ENCODE assay signal across 8 cellular contexts in the genomic region with DNA sequence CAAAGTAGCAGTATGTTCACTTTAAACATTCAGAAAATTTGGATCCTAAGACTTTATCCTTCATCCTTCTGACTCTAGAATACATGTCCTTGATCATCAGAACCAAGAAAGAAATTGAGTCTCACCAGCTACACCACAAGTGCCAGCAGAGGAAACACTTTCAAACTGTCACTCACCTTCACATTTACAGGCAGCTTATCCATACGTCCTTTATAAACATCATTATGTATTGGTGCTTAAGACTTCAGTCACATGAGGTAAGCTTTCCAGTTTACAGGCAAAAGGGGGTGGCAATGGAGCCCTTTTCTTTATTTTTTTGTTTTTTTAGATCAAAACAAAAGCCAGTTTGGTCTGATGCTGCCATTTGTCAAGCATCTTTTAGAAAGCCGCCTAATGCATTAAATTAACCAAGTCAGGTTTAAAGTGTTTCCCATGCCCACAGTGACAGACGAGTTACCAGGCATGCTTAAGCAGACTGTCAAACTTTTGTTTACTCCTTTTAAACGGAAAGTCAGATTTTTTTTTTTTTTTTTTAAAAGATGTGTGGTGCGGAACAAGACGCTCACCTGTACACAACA. TPM values are rescaled to one million over a fixed set of nuclear protein-coding genes. Genes with fewer than 3 reads are reported as not detected.
DNase-seq lines count a peak whose midpoint lies in the region; ATAC-seq, FAIRE-seq and TF ChIP-seq lines count a peak whose summit lies in the region.

No MANE protein-coding gene starts in this region.

- H3K4me2 ChIP-seq in HCT116 (ENCODE audit: low read length) (peak overlapping the region; percentile 91), fibroblast of lung (ENCODE audit: extremely low read depth, insufficient read depth, low read length) (peak overlapping the region; percentile 98)

- 6 to 19% methylated on average over 6 of the region's 6 CpGs for WGBS in sigmoid colon, 2 donors

- H4K20me1 ChIP-seq in HCT116 (ENCODE audit: insufficient read depth): no peaks in the 10 kb centered on the region
- H4K20me1 ChIP-seq in fibroblast of lung (ENCODE audit: control insufficient read depth, extremely low read depth, insufficient read depth, low read length): no peaks in the 10 kb centered on the region

- H3K9me3 ChIP-seq in HCT116 (ENCODE audit: control insufficient read depth in 1 of 2, insufficient read depth in 1 of 2, low read depth in 1 of 2, low read length in 2 of 2) (no peaks in the 10 kb centered on the region), RWPE2 (ENCODE audit: severe bottlenecking) (no peaks in the 10 kb centered on the region), fibroblast of lung (ENCODE audit: control insufficient read depth, insufficient read depth, low read depth, low read length) (no peaks in the 10 kb centered on the region), sigmoid colon (no peaks in the 10 kb centered on the region)

- peak overlapping the region; percentile 70 for H3K9ac ChIP-seq in HCT116 (ENCODE audit: low read length)
- H3K9ac ChIP-seq in fibroblast of lung (ENCODE audit: insufficient read depth, low read length): no peak overlapping the region

- H3K27me3 ChIP-seq in HCT116 (ENCODE audit: insufficient read depth, low read length) (no peaks in the 10 kb centered on the region), RWPE2 (ENCODE audit: insufficient read depth, poor library complexity, severe bottlenecking) (no peaks in the 10 kb centered on the region), fibroblast of lung (ENCODE audit: control insufficient read depth, insufficient read depth, low read length) (no peaks in the 10 kb centered on the region), sigmoid colon (no peaks in the 10 kb centered on the region)

- FAIRE-seq in RCC 7860 (lab: Jason Lieb, UNC): no peak

- TF ChIP-seq CTCF in HCT116 (IDR thresholded peaks at IDR 0.05 in 2 of 3, conservative IDR thresholded peaks at IDR 0.05 in 1 of 3; ENCODE audit: borderline replicate concordance in 1 of 3, insufficient read depth in 1 of 3, low read depth in 2 of 3, low read length in 2 of 3): no peak
- TF ChIP-seq CTCF in RWPE2 (IDR thresholded peaks at IDR 0.05; ENCODE audit: poor library complexity, severe bottlenecking): no peak
- no peak for TF ChIP-seq CTCF in fibroblast of lung (conservative IDR thresholded peaks at IDR 0.05 in 1 of 2, IDR thresholded peaks at IDR 0.05 in 1 of 2; ENCODE audit: low read depth in 1 of 2, low read length in 2 of 2)
- no peak for TF ChIP-seq CTCF in sigmoid colon (IDR thresholded peaks at IDR 0.05)

- RAD21 ChIA-PET in HCT116 (lab: Charles Lee; ENCODE audit: low non-redundant PET in 1 of 2, low total read pairs in 2 of 2, uncharacterized antibody in 2 of 2, unreplicated experiment in 2 of 2): no interaction called here

- H3K9me2 ChIP-seq in HCT116 (ENCODE audit: insufficient read depth): no peaks in the 10 kb centered on the region

- POLR2A ChIA-PET in HCT116 (lab: Charles Lee): interaction anchor here (0.7 kb wide), 1 partner anchor 72 kb away, joined by 3 read pairs; no protein-coding TSS in a partner anchor

- H3K4me1 ChIP-seq in HCT116 (ENCODE audit: control insufficient read depth in 1 of 2, insufficient read depth in 2 of 2, low read length in 2 of 2) (peaks cover 5 to 17% of the 10 kb centered on the region in 2 experiments; a peak in 3 of 4 replicates), RWPE2 (ENCODE audit: insufficient read depth, poor library complexity, severe bottlenecking) (no peaks in the 10 kb centered on the region), fibroblast of lung (ENCODE audit: control insufficient read depth, extremely low read depth, insufficient read depth, low read length) (peaks cover 6% of the 10 kb centered on the region), sigmoid colon (peaks cover 0 to 28% (median 15%) of the 10 kb centered on the region in 4 donors)

- H3K4me3 ChIP-seq in HCT116 (replicated peaks in 1 of 2; ENCODE audit: low read depth in 1 of 2, low read length in 2 of 2): peak overlapping the region; percentile 53 to 70
- H3K4me3 ChIP-seq in RWPE2 (ENCODE audit: severe bottlenecking): peak overlapping the region; percentile 95
- peak overlapping the region; percentile 66 to 80 (median 70) for H3K4me3 ChIP-seq in fibroblast of lung (replicated peaks in 1 of 4; ENCODE audit: control extremely low read depth in 1 of 4, insufficient read depth in 1 of 4, low read depth in 3 of 4, low read length in 4 of 4)
- peak overlapping the region in 3 of 4 donors; percentile 86 to 97 (median 92) for H3K4me3 ChIP-seq in sigmoid colon

- H3K36me3 ChIP-seq in HCT116 (ENCODE audit: control insufficient read depth in 1 of 2, insufficient read depth in 2 of 2, low read length in 2 of 2) (peaks cover 2 to 11% of the 10 kb centered on the region in 2 experiments; a peak in 2 of 4 replicates), RWPE2 (ENCODE audit: low read depth) (peaks cover 2% of the 10 kb centered on the region), fibroblast of lung (ENCODE audit: control insufficient read depth, insufficient read depth, low read length) (peaks cover 2% of the 10 kb centered on the region), sigmoid colon (peaks cover under 1 to 5% (median 3%) of the 10 kb centered on the region in 4 donors)

- no peak for TF ChIP-seq POLR2A in HCT116 (IDR thresholded peaks at IDR 0.05; ENCODE audit: borderline replicate concordance, extremely low read depth, insufficient read depth, insufficient read length)
- no peak for TF ChIP-seq POLR2A in sigmoid colon (IDR thresholded peaks at IDR 0.05)

- ATAC-seq in HCT116 (no peak), RWPE2 (ENCODE audit: low read depth) (no peak), GM18519 (IDR thresholded peaks at IDR 0.05; ENCODE audit: low FRiP score, unreplicated experiment) (no peak), GM21526 (IDR thresholded peaks at IDR 0.05; ENCODE audit: low FRiP score, unreplicated experiment) (no peak), HG02870 (IDR thresholded peaks at IDR 0.05; ENCODE audit: unreplicated experiment) (no peak)

- H3K27ac ChIP-seq in HCT116 (ENCODE audit: low read depth, low read length): no peak overlapping the region; the same call in 1 of the 2 replicates
- peak overlapping the region; percentile 74 for H3K27ac ChIP-seq in RWPE2 (ENCODE audit: poor library complexity, severe bottlenecking)
- no peak overlapping the region for H3K27ac ChIP-seq in fibroblast of lung (ENCODE audit: insufficient read depth, low read length)
- H3K27ac ChIP-seq in sigmoid colon: peak overlapping the region; percentile 93 to 99 (median 98)

- intact Hi-C loops in HCT116 (cut with micrococcal nuclease): loop anchor here (2.0 kb wide), 2 partner anchors 65 to 169 kb away; partner anchors contain the start of genes MAPK13 and MAPK14
- intact Hi-C loops in sigmoid colon (cut with DNase I): loop anchor here (1.0 to 5.0 kb wide), 3 partner anchors 72 to 168 kb away; partner anchors contain the start of gene MAPK14

- DNase-seq in HCT116 (ENCODE audit: low read depth, low spot score) (no peak), RWPE2 (ENCODE audit: low spot score) (no peak), fibroblast of lung (ENCODE audit: low read depth in 2 of 2) (peak in 1 of 2 donors; percentile 2), sigmoid colon (no peak), RCC 7860 (ENCODE audit: low spot score) (no peak)

- no peak for TF ChIP-seq RAD21 in HCT116 (IDR thresholded peaks at IDR 0.05; ENCODE audit: low read depth)

- CTCF ChIA-PET in HCT116 (lab: Charles Lee): interaction anchor here (1.2 kb wide), 1 partner anchor 13 kb away, joined by 3 read pairs; no protein-coding TSS in a partner anchor

- BruUV-seq in HCT116 (replicated peaks; lab: Mats Ljungman, UMichigan): TSS peak; percentile 53

- peaks cover 18% of the 10 kb centered on the region for H3K79me2 ChIP-seq in HCT116 (ENCODE audit: insufficient read depth, low read length)
- H3K79me2 ChIP-seq in fibroblast of lung (ENCODE audit: control insufficient read depth, insufficient read depth, low read length): peaks cover 33% of the 10 kb centered on the region

- H2AFZ ChIP-seq in HCT116 (ENCODE audit: low read depth, low read length, poor library complexity, severe bottlenecking): no peak overlapping the region
- peak overlapping the region; percentile 97 for H2AFZ ChIP-seq in fibroblast of lung (ENCODE audit: low read length)

- TF ChIP-seq EP300 in sigmoid colon (IDR thresholded peaks at IDR 0.05): no peak

TF ChIP-seq in HCT116, 20 proteins besides CTCF, POLR2A, EP300 and RAD21 (continues in another document):
- TF ChIP-seq SRF (IDR thresholded peaks at IDR 0.05; ENCODE audit: low read depth): no peak
- TF ChIP-seq ZNF274 (IDR thresholded peaks at IDR 0.05; ENCODE audit: low read depth, low read length): no peak
- TF ChIP-seq, protein P1, sequence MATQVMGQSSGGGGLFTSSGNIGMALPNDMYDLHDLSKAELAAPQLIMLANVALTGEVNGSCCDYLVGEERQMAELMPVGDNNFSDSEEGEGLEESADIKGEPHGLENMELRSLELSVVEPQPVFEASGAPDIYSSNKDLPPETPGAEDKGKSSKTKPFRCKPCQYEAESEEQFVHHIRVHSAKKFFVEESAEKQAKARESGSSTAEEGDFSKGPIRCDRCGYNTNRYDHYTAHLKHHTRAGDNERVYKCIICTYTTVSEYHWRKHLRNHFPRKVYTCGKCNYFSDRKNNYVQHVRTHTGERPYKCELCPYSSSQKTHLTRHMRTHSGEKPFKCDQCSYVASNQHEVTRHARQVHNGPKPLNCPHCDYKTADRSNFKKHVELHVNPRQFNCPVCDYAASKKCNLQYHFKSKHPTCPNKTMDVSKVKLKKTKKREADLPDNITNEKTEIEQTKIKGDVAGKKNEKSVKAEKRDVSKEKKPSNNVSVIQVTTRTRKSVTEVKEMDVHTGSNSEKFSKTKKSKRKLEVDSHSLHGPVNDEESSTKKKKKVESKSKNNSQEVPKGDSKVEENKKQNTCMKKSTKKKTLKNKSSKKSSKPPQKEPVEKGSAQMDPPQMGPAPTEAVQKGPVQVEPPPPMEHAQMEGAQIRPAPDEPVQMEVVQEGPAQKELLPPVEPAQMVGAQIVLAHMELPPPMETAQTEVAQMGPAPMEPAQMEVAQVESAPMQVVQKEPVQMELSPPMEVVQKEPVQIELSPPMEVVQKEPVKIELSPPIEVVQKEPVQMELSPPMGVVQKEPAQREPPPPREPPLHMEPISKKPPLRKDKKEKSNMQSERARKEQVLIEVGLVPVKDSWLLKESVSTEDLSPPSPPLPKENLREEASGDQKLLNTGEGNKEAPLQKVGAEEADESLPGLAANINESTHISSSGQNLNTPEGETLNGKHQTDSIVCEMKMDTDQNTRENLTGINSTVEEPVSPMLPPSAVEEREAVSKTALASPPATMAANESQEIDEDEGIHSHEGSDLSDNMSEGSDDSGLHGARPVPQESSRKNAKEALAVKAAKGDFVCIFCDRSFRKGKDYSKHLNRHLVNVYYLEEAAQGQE (IDR thresholded peaks at IDR 0.05; ENCODE audit: low read depth): no peak

RNA-seq across cellular contexts. Expression of gene BRPF3, which starts 1.0 kb away (rescaled TPM):
- total RNA-seq in HCT116 (2021; ENCODE audit: unreplicated experiment) (20.3 TPM), fibroblast of lung (9.8 and 10.6 TPM in 2 replicates), sigmoid colon (10 to 100 TPM; 11.2 to 35.3 (median 23.6) TPM)
- 14.7 and 15.5 TPM in 2 replicates for polyA plus RNA-seq in HCT116 (2012)
- polyA plus RNA-seq in fibroblast of lung (10.4 and 16.0 TPM in 2 replicates), sigmoid colon (10 to 100 TPM; 24.9 to 41.8 (median 36.6) TPM)
- 13.5 and 14.7 TPM in 2 replicates for polyA plus RNA-seq in fibroblast of lung (2012)
- 55.8 and 61.1 TPM in 2 replicates for polyA minus RNA-seq in fibroblast of lung (ENCODE audit: low replicate concordance)

Comparison
In these comparisons a context has a peak if more than half of its experiments do, and no peak if none do; other contexts are left out.
1. H3K27ac ChIP-seq: peak in RWPE2 (single experiment) and sigmoid colon (4 of 4); none in HCT116 (single experiment) and fibroblast of lung (single experiment).
2. Peak in every context shown above with its lines, with median percentiles within 50 percentile points of each other: H3K4me3 ChIP-seq.